11 cellular contexts compared by ENCODE assay signal in the genomic region with DNA sequence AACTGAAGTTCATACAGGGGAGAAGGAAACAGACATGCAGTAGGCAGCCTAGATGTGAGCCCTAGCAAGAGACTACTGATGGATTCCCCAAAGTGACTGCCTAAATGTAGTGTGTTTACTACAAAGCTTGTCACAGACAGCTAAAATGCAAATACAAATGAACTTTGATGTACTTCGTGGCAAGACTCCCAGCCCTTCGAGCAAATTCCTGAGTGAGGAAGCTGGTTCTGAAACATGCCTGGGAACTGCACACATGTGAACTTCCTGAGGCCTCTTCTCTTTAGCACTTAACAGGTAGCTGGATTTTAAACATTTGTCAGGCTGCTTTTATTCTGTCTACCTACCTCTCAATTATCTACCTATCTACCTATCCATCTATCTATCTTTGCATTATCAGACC. TPM values are rescaled to one million over a fixed set of nuclear protein-coding genes. Genes with fewer than 3 reads are reported as not detected.
DNase-seq lines count a peak whose midpoint lies in the region; ATAC-seq and TF ChIP-seq lines count a peak whose summit lies in the region.
"Had no signal": no experiment of that assay in that cellular context is flagged by ENCODE, and none has a peak within 500 bp of the region (broad histone marks: within the 10 kb centered on the region; RNA-seq: fewer than 3 reads in every experiment).

No MANE protein-coding gene starts in this region.

- no peak overlapping the region for H3K9ac ChIP-seq in trophoblast cell (ENCODE audit: low read length)

- peak overlapping the region; percentile 93 for H2BK12ac ChIP-seq in trophoblast cell (ENCODE audit: low read length)

- no peak overlapping the region for H3K4me3 Mint-ChIP-seq in WTC11

- H3K27ac ChIP-seq in trophoblast cell (ENCODE audit: low read depth, low read length) = peak overlapping the region; percentile 88

- peak overlapping the region; percentile 59 for H3K14ac ChIP-seq in trophoblast cell (ENCODE audit: low read length)

- no peak overlapping the region for H2BK5ac ChIP-seq in trophoblast cell (ENCODE audit: low read depth, low read length, poor library complexity)

- H3K18ac ChIP-seq in trophoblast cell (ENCODE audit: low read length) = peak overlapping the region; percentile 2

- peak overlapping the region; percentile 89; the same call in 1 of the 2 replicates for H3K27ac Mint-ChIP-seq in WTC11
- H3K27ac Mint-ChIP-seq: activated naive CD4-positive, alpha-beta T cell treated with anti-CD3 and anti-CD28 coated beads, Interleukin-2, amount 50 U/mL, for 72 hours had no signal

- peaks cover 5% of the 10 kb centered on the region for H3K79me2 ChIP-seq in trophoblast cell (ENCODE audit: control insufficient read depth, insufficient read depth, low read length, poor library complexity)

- CTCF ChIA-PET in WTC11 (lab: Charles Lee) = interaction anchor here (1.1 to 1.5 kb wide), 2 partner anchors 19 to 467 kb away, joined by 4 to 6 read pairs; no protein-coding TSS in a partner anchor

- H3K27me3 Mint-ChIP-seq in WTC11 (ENCODE audit: low read depth) = no peaks in the 10 kb centered on the region

- H3K23ac ChIP-seq in trophoblast cell (ENCODE audit: low read length) = no peak overlapping the region

- no CpG with 5 or more reads among the region's 2 CpGs for WGBS in trophoblast cell (ENCODE audit: extremely low coverage, insufficient coverage, insufficient read length)

- peak; percentile 33 for DNase-seq in DMS53 (lab: John Stamatoyannopoulos, UW)
- DNase-seq in WTC11 (ENCODE audit: low spot score) = no peak
- peak; percentile 33 for DNase-seq in fibroblast of pulmonary artery (ENCODE audit: low read depth)
- no peak for DNase-seq in trophoblast cell
- DNase-seq in AML-193 (lab: John Stamatoyannopoulos, UW) = no peak
- no peak for DNase-seq in SHP77 (lab: John Stamatoyannopoulos, UW)
- no peak for DNase-seq in GM13977 (ENCODE audit: low spot score)
- DNase-seq: activated CD4-positive, alpha-beta T cell treated with anti-CD3 and anti-CD28 coated beads, Interleukin-2, amount 50 U/mL, for 4 hours; NCI-H2107 had no signal

- H3K4me3 ChIP-seq in fibroblast of pulmonary artery (replicated peaks; ENCODE audit: low read depth, low read length) = no peak overlapping the region
- no peak overlapping the region for H3K4me3 ChIP-seq in trophoblast cell (ENCODE audit: low read depth, low read length)

- peaks cover 28 to 36% of the 10 kb centered on the region in 2 experiments for H3K4me1 ChIP-seq in trophoblast cell (ENCODE audit: control insufficient read depth in 1 of 2, insufficient read depth in 2 of 2, low read length in 2 of 2)

- H2AFZ ChIP-seq in trophoblast cell (ENCODE audit: insufficient read depth, low read length, poor library complexity) = no peak overlapping the region

- no peak overlapping the region for H2AK5ac ChIP-seq in trophoblast cell (ENCODE audit: low read length)

- no peak overlapping the region for H4K8ac ChIP-seq in trophoblast cell (ENCODE audit: low read depth, low read length)

- H4K12ac ChIP-seq in trophoblast cell (ENCODE audit: low read depth, low read length) = no peak overlapping the region

- POLR2A ChIA-PET in WTC11 (lab: Charles Lee) = no interaction called here

- H3K36me3 Mint-ChIP-seq in WTC11 = no peaks in the 10 kb centered on the region
- H3K36me3 Mint-ChIP-seq: activated naive CD4-positive, alpha-beta T cell treated with anti-CD3 and anti-CD28 coated beads, Interleukin-2, amount 50 U/mL, for 72 hours had no signal

- H3K79me1 ChIP-seq in trophoblast cell (ENCODE audit: low read length) = peaks cover 39% of the 10 kb centered on the region

- ATAC-seq in WTC11 = no peak
- ATAC-seq in activated CD4-positive, CD25-positive, alpha-beta regulatory T cell treated with anti-CD3 and anti-CD28 coated beads, Interleukin-2, amount 50 U/mL, for 24 hours = no peak
- ATAC-seq: activated naive CD4-positive, alpha-beta T cell treated with anti-CD3 and anti-CD28 coated beads, Interleukin-2, amount 50 U/mL, for 72 hours had no signal

- in situ Hi-C loops in GM13977 (cut with MboI; ENCODE audit: low pct_unique_long_range_greater_than_20kb, low sequenced_read_pairs, unreplicated experiment) = loop anchor here (10.0 kb wide), 1 partner anchor 218 kb away; no protein-coding TSS in a partner anchor

- no peaks in the 10 kb centered on the region for H3K9me3 Mint-ChIP-seq in WTC11
- H3K9me3 Mint-ChIP-seq: activated naive CD4-positive, alpha-beta T cell treated with anti-CD3 and anti-CD28 coated beads, Interleukin-2, amount 50 U/mL, for 72 hours had no signal

- H3K36me3 ChIP-seq in trophoblast cell (ENCODE audit: control insufficient read depth in 1 of 2, insufficient read depth in 2 of 2, low read length in 2 of 2) = no peaks in the 10 kb centered on the region

- no peaks in the 10 kb centered on the region for H3K9me3 ChIP-seq in trophoblast cell (ENCODE audit: insufficient read depth, low read depth, low read length)

- H3K4me1 Mint-ChIP-seq in WTC11 = peaks cover 65% of the 10 kb centered on the region

- peak overlapping the region; percentile 0 for H4K91ac ChIP-seq in trophoblast cell (ENCODE audit: low read depth, low read length)

- H2BK120ac ChIP-seq in trophoblast cell (ENCODE audit: insufficient read depth, low read length, poor library complexity) = peak overlapping the region; percentile 70

- no peak overlapping the region for H3K4ac ChIP-seq in trophoblast cell (ENCODE audit: low read depth, low read length)

- H3K27me3 ChIP-seq in trophoblast cell (ENCODE audit: insufficient read depth, low read length) = no peaks in the 10 kb centered on the region

- TF ChIP-seq CTCF in WTC11 (IDR thresholded peaks at IDR 0.05) (no peak), fibroblast of pulmonary artery (IDR thresholded peaks at IDR 0.05; ENCODE audit: low read length, missing control alignments) (no peak), GM13977 (IDR thresholded peaks at IDR 0.05; ENCODE audit: extremely low read depth, insufficient read depth, missing control alignments) (no peak)

- H3K4me2 ChIP-seq in trophoblast cell (ENCODE audit: low read length) = no peak overlapping the region

TF ChIP-seq in WTC11, 78 proteins besides CTCF, POLR2A, EP300 and RAD21:
- TF ChIP-seq NFYB (CRISPR knock-in tag; conservative IDR thresholded peaks at IDR 0.05; ENCODE audit: low read depth) (no peak), SOX15 (CRISPR knock-in tag; IDR thresholded peaks at IDR 0.05) (no peak)

RNA-seq across cellular contexts. Expression of gene IRF2BP2, which starts 6.7 kb away (rescaled TPM):
- 61.9 to 70.9 TPM (median 62.4 TPM) in 3 replicates for total RNA-seq in WTC11 (2021)
- 147 and 150 TPM in 2 replicates for polyA plus RNA-seq in trophoblast cell (2013)

Comparison
In these comparisons a context has a peak if more than half of its experiments do, and no peak if none do; other contexts are left out.
1. DNase-seq: peak in DMS53 (single experiment) and fibroblast of pulmonary artery (single experiment); none in WTC11 (single experiment), trophoblast cell (0 of 2), AML-193 (0 of 2), SHP77 (0 of 2) and GM13977 (single experiment).